21 cellular contexts compared by ENCODE assay signal in genomic region chr13:85417807-85418206, GRCh38.
"Had no signal": no experiment of that assay in that cellular context is flagged by ENCODE, and none has a peak within 500 bp of the region (broad histone marks: within the 10 kb centered on the region; RNA-seq: fewer than 3 reads in every experiment).

No MANE protein-coding gene starts in this region.

- H3K27me3 ChIP-seq: foreskin keratinocyte, hepatocyte, pancreas, testis, tibial nerve, upper lobe of right lung, vagina had no signal

- H3K27ac ChIP-seq: foreskin keratinocyte, hepatocyte, left ventricle myocardium inferior, lower lobe of right lung, pancreas, testis, tibial nerve, upper lobe of right lung, vagina had no signal

- H3K4me3 ChIP-seq: hepatocyte, left ventricle myocardium inferior, lower lobe of right lung, pancreas, testis, tibial nerve, upper lobe of right lung, vagina had no signal

- H3K4me1 Mint-ChIP-seq: naive B cell; stimulated activated memory B cell treated with anti-CD40 and anti-IgM and Interleukin-4, amounts not matched to agents 10 μg/mL and 1 μg/mL and 100 μg/mL, for 72 hours; stimulated activated naive CD8-positive, alpha-beta T cell treated with anti-CD3 and anti-CD28 coated beads, Interleukin-15, amount 100 ng/mL, for 72 hours had no signal

- DNase-seq: dermis blood vessel endothelial cell; foreskin keratinocyte; kidney; left cardiac atrium; left ventricle myocardium inferior; lower lobe of right lung; mesenchymal stem cell; naive B cell; occipital lobe; pancreas; right cardiac atrium; stimulated activated CD4-positive, alpha-beta T cell treated with anti-CD3 and anti-CD28 coated beads, Interleukin-4, amount 100 ng/mL, for 1 hour; stimulated activated naive CD8-positive, alpha-beta T cell treated with anti-CD3 and anti-CD28 coated beads, Interleukin-15, amount 100 ng/mL, for 72 hours; testis; upper lobe of right lung had no signal

- H3K4me2 ChIP-seq: hepatocyte had no signal

- H3K79me2 ChIP-seq: hepatocyte had no signal

- H3K4me1 ChIP-seq: left ventricle myocardium inferior, lower lobe of right lung, pancreas, testis, tibial nerve, upper lobe of right lung, vagina had no signal

- H3K36me3 Mint-ChIP-seq: naive B cell; stimulated activated memory B cell treated with anti-CD40 and anti-IgM and Interleukin-4, amounts not matched to agents 10 μg/mL and 1 μg/mL and 100 μg/mL, for 72 hours had no signal

- H2AFZ ChIP-seq: hepatocyte had no signal

- H3K36me3 ChIP-seq: left ventricle myocardium inferior, lower lobe of right lung, pancreas, tibial nerve, upper lobe of right lung, vagina had no signal

- H3K9me3 Mint-ChIP-seq: nephron; stimulated activated memory B cell treated with anti-CD40 and anti-IgM and Interleukin-4, amounts not matched to agents 10 μg/mL and 1 μg/mL and 100 μg/mL, for 72 hours; stimulated activated naive CD8-positive, alpha-beta T cell treated with anti-CD3 and anti-CD28 coated beads, Interleukin-15, amount 100 ng/mL, for 72 hours had no signal

- H3K4me3 Mint-ChIP-seq: naive B cell; nephron; stimulated activated memory B cell treated with anti-CD40 and anti-IgM and Interleukin-4, amounts not matched to agents 10 μg/mL and 1 μg/mL and 100 μg/mL, for 72 hours; stimulated activated naive CD8-positive, alpha-beta T cell treated with anti-CD3 and anti-CD28 coated beads, Interleukin-15, amount 100 ng/mL, for 72 hours had no signal

- H3K27ac Mint-ChIP-seq: nephron; progenitor cell of endocrine pancreas; stimulated activated memory B cell treated with anti-CD40 and anti-IgM and Interleukin-4, amounts not matched to agents 10 μg/mL and 1 μg/mL and 100 μg/mL, for 72 hours; stimulated activated naive CD8-positive, alpha-beta T cell treated with anti-CD3 and anti-CD28 coated beads, Interleukin-15, amount 100 ng/mL, for 72 hours had no signal

- ATAC-seq: foreskin keratinocyte; left cardiac atrium; lower lobe of right lung; pancreas; right cardiac atrium; stimulated activated memory B cell treated with anti-CD40 and anti-IgM and Interleukin-4, amounts not matched to agents 10 μg/mL and 1 μg/mL and 100 μg/mL, for 72 hours; stimulated activated naive CD8-positive, alpha-beta T cell treated with anti-CD3 and anti-CD28 coated beads, Interleukin-15, amount 100 ng/mL, for 72 hours; upper lobe of right lung had no signal

- H3K27me3 Mint-ChIP-seq: naive B cell; progenitor cell of endocrine pancreas; stimulated activated memory B cell treated with anti-CD40 and anti-IgM and Interleukin-4, amounts not matched to agents 10 μg/mL and 1 μg/mL and 100 μg/mL, for 72 hours; stimulated activated naive CD8-positive, alpha-beta T cell treated with anti-CD3 and anti-CD28 coated beads, Interleukin-15, amount 100 ng/mL, for 72 hours had no signal
